ENCODE assay signal across 13 cellular contexts in genomic region chr4:6277935-6278800, GRCh38. TPM values are rescaled to one million over a fixed set of nuclear protein-coding genes. Genes with fewer than 3 reads are reported as not detected.
DNase-seq lines count a peak whose midpoint lies in the region; ATAC-seq and TF ChIP-seq lines count a peak whose summit lies in the region.
"Had no signal": no experiment of that assay in that cellular context is flagged by ENCODE, and none has a peak within 500 bp of the region (broad histone marks: within the 10 kb centered on the region; RNA-seq: fewer than 3 reads in every experiment).

No MANE protein-coding gene starts in this region.

- peaks cover 36% of the 10 kb centered on the region for H3K4me1 Mint-ChIP-seq in neural progenitor cell

- H3K4me3 Mint-ChIP-seq in neural progenitor cell = no peak overlapping the region
- H3K4me3 Mint-ChIP-seq: B cell had no signal

- H2AFZ ChIP-seq in fibroblast of lung (ENCODE audit: low read length) (no peak overlapping the region), neural progenitor cell (replicated peaks) (no peak overlapping the region)

- peak overlapping the region; percentile 65 for H3K9ac ChIP-seq in BLaER1
- no peak overlapping the region for H3K9ac ChIP-seq in fibroblast of lung (ENCODE audit: insufficient read depth, low read length)
- H3K9ac ChIP-seq in neural progenitor cell = no peak overlapping the region

- peak overlapping the region; percentile 29; the same call in 1 of the 2 replicates for H3K4me3 ChIP-seq in BLaER1
- no peak overlapping the region for H3K4me3 ChIP-seq in fibroblast of lung (replicated peaks in 1 of 4; ENCODE audit: control extremely low read depth in 1 of 4, insufficient read depth in 1 of 4, low read depth in 3 of 4, low read length in 4 of 4)
- H3K4me3 ChIP-seq in neural progenitor cell = no peak overlapping the region
- H3K4me3 ChIP-seq: colonic mucosa had no signal

- peak overlapping the region; percentile 99 for H3K4me2 ChIP-seq in BLaER1
- H3K4me2 ChIP-seq in fibroblast of lung (ENCODE audit: extremely low read depth, insufficient read depth, low read length) = peak overlapping the region; percentile 44
- H3K4me2 ChIP-seq in neural progenitor cell = no peak overlapping the region

- peaks cover 32% of the 10 kb centered on the region for H3K36me3 ChIP-seq in BLaER1
- H3K36me3 ChIP-seq in fibroblast of lung (ENCODE audit: control insufficient read depth, insufficient read depth, low read length) = peaks cover 2% of the 10 kb centered on the region
- no peaks in the 10 kb centered on the region for H3K36me3 ChIP-seq in neural progenitor cell
- H3K36me3 ChIP-seq: colonic mucosa had no signal

- no peaks in the 10 kb centered on the region for H3K9me3 Mint-ChIP-seq in neural progenitor cell

- peak overlapping the region; percentile 80 for H3K27ac ChIP-seq in BLaER1
- H3K27ac ChIP-seq in fibroblast of lung (ENCODE audit: insufficient read depth, low read length) = no peak overlapping the region
- no peak overlapping the region for H3K27ac ChIP-seq in neural progenitor cell
- H3K27ac ChIP-seq: colonic mucosa had no signal

- peak overlapping the region; percentile 48 for H3K27ac Mint-ChIP-seq in neural progenitor cell
- H3K27ac Mint-ChIP-seq: B cell had no signal

- peaks cover 2% of the 10 kb centered on the region for H3K79me2 ChIP-seq in fibroblast of lung (ENCODE audit: control insufficient read depth, insufficient read depth, low read length)
- peaks cover 5% of the 10 kb centered on the region for H3K79me2 ChIP-seq in neural progenitor cell (ENCODE audit: low read depth)

- H3K27me3 ChIP-seq in BLaER1 = no peaks in the 10 kb centered on the region
- H3K27me3 ChIP-seq in fibroblast of lung (ENCODE audit: control insufficient read depth, insufficient read depth, low read length) = no peaks in the 10 kb centered on the region
- H3K27me3 ChIP-seq in neural progenitor cell = no peaks in the 10 kb centered on the region
- H3K27me3 ChIP-seq: colonic mucosa had no signal

- no peaks in the 10 kb centered on the region for H3F3A ChIP-seq in neural progenitor cell (ENCODE audit: low read depth)

- peaks cover 89% of the 10 kb centered on the region for H4K20me1 ChIP-seq in BLaER1
- no peaks in the 10 kb centered on the region for H4K20me1 ChIP-seq in fibroblast of lung (ENCODE audit: control insufficient read depth, extremely low read depth, insufficient read depth, low read length)
- peaks cover 18% of the 10 kb centered on the region for H4K20me1 ChIP-seq in neural progenitor cell (ENCODE audit: low read depth)

- peaks cover 5% of the 10 kb centered on the region for H3K27me3 Mint-ChIP-seq in neural progenitor cell (ENCODE audit: insufficient read depth, low read depth)

- peak in 1 of 2 donors; percentile 3 for DNase-seq in fibroblast of lung (ENCODE audit: low read depth in 2 of 2)
- no peak for DNase-seq in neural progenitor cell (ENCODE audit: low spot score)
- no peak for DNase-seq in Kasumi-1 (lab: John Stamatoyannopoulos, UW)
- no peak for DNase-seq in HT-29 (ENCODE audit: low spot score)
- DNase-seq in SIG-M5 treated with dmso at 0.1 percent for 504 hours (lab: John Stamatoyannopoulos, UW; ENCODE audit: unreplicated experiment) = no peak
- DNase-seq: activated naive CD4-positive, alpha-beta T cell; NCI-H187 treated with DMSO at 0.1 percent for 48 hours; SW 1271 had no signal

- peaks cover 2% of the 10 kb centered on the region for H3K36me3 Mint-ChIP-seq in neural progenitor cell

- peak; percentile 5 for ATAC-seq in HG03066 (IDR thresholded peaks at IDR 0.05; ENCODE audit: low read depth, unreplicated experiment)
- ATAC-seq in HG02885 (IDR thresholded peaks at IDR 0.05; ENCODE audit: poor library complexity, unreplicated experiment) = no peak

- no peaks in the 10 kb centered on the region for H3K9me3 ChIP-seq in BLaER1
- no peaks in the 10 kb centered on the region for H3K9me3 ChIP-seq in fibroblast of lung (ENCODE audit: control insufficient read depth, insufficient read depth, low read depth, low read length)
- H3K9me3 ChIP-seq in neural progenitor cell (ENCODE audit: low read depth) = no peaks in the 10 kb centered on the region
- H3K9me3 ChIP-seq: colonic mucosa had no signal

- peaks cover 100% of the 10 kb centered on the region for H3K4me1 ChIP-seq in BLaER1
- H3K4me1 ChIP-seq in fibroblast of lung (ENCODE audit: control insufficient read depth, extremely low read depth, insufficient read depth, low read length) = peaks cover 15% of the 10 kb centered on the region
- H3K4me1 ChIP-seq in neural progenitor cell = no peaks in the 10 kb centered on the region
- H3K4me1 ChIP-seq: colonic mucosa had no signal

- no peak for TF ChIP-seq CTCF in fibroblast of lung (conservative IDR thresholded peaks at IDR 0.05 in 1 of 2, IDR thresholded peaks at IDR 0.05 in 1 of 2; ENCODE audit: low read depth in 1 of 2, low read length in 2 of 2)
- TF ChIP-seq CTCF in neural progenitor cell (IDR thresholded peaks at IDR 0.05) = no peak

RNA-seq across cellular contexts. Expression of gene WFS1, which starts 8.5 kb away (rescaled TPM):
- total RNA-seq in fibroblast of lung = 18.5 and 37.5 TPM in 2 replicates
- polyA plus RNA-seq in fibroblast of lung = 25.7 and 27.2 TPM in 2 replicates
- polyA plus RNA-seq in fibroblast of lung (2012) = 40.7 and 42.9 TPM in 2 replicates
- polyA minus RNA-seq in fibroblast of lung (ENCODE audit: low replicate concordance) = 205 and 277 TPM in 2 replicates
- 8.8 and 28.4 TPM in 2 replicates for total RNA-seq in neural progenitor cell (ENCODE audit: low replicate concordance)
- total RNA-seq in HT-29 (2014; rRNA removed; shearing (Covaris generic)) = 49.2 and 49.8 TPM in 2 replicates
